Comparison of ENCODE assay signal across 1 cellular context in the genomic region with DNA sequence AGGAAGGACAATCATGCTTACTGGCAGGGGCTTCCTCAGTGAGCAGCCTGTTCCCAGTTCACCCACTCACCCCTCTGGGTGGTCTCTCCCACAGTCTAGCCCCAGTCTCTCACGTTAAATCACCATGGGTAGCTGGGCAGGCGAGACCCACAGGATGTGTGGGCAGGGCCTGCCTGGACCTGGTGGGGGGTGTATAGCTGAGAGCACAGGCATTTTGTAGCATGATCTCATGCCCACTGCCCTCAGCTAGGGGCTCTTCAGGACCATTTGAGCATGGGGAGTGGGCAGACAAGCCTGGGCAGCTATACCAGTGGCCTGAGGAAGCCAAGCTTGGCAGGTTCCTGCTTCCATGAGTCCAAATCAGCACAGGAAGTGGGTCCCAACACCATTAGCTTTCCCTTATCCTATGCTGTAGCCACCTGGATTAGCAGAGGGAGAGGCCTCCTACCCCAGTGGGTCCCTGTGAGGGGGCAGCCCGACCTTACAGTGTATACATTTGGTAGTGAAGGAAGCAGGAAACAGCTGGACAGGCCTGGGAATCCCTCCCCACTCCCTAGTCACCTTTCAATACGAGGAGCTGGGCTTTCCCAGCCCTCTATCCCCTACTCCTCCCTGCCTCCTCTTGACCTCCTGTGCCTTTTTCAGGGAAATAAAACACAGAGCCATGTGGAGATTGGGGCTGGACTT.
TF ChIP-seq lines count a peak whose summit lies in the region.

No MANE protein-coding gene starts in this region.

TF ChIP-seq in H1, 55 proteins besides CTCF, POLR2A, EP300 and RAD21:
- TF ChIP-seq HDAC2 (IDR thresholded peaks at IDR 0.05; ENCODE audit: borderline replicate concordance in 1 of 2, low read depth in 2 of 2, low read length in 2 of 2), result no peak
- no peak for TF ChIP-seq CHD1 (IDR thresholded peaks at IDR 0.05; ENCODE audit: low read depth, low read length)
- TF ChIP-seq POU5F1 (IDR thresholded peaks at IDR 0.05; ENCODE audit: low read depth, low read length), result no peak
- no peak for TF ChIP-seq HDAC6 (IDR thresholded peaks at IDR 0.05; ENCODE audit: low read depth, low read length)
- TF ChIP-seq, protein P1, sequence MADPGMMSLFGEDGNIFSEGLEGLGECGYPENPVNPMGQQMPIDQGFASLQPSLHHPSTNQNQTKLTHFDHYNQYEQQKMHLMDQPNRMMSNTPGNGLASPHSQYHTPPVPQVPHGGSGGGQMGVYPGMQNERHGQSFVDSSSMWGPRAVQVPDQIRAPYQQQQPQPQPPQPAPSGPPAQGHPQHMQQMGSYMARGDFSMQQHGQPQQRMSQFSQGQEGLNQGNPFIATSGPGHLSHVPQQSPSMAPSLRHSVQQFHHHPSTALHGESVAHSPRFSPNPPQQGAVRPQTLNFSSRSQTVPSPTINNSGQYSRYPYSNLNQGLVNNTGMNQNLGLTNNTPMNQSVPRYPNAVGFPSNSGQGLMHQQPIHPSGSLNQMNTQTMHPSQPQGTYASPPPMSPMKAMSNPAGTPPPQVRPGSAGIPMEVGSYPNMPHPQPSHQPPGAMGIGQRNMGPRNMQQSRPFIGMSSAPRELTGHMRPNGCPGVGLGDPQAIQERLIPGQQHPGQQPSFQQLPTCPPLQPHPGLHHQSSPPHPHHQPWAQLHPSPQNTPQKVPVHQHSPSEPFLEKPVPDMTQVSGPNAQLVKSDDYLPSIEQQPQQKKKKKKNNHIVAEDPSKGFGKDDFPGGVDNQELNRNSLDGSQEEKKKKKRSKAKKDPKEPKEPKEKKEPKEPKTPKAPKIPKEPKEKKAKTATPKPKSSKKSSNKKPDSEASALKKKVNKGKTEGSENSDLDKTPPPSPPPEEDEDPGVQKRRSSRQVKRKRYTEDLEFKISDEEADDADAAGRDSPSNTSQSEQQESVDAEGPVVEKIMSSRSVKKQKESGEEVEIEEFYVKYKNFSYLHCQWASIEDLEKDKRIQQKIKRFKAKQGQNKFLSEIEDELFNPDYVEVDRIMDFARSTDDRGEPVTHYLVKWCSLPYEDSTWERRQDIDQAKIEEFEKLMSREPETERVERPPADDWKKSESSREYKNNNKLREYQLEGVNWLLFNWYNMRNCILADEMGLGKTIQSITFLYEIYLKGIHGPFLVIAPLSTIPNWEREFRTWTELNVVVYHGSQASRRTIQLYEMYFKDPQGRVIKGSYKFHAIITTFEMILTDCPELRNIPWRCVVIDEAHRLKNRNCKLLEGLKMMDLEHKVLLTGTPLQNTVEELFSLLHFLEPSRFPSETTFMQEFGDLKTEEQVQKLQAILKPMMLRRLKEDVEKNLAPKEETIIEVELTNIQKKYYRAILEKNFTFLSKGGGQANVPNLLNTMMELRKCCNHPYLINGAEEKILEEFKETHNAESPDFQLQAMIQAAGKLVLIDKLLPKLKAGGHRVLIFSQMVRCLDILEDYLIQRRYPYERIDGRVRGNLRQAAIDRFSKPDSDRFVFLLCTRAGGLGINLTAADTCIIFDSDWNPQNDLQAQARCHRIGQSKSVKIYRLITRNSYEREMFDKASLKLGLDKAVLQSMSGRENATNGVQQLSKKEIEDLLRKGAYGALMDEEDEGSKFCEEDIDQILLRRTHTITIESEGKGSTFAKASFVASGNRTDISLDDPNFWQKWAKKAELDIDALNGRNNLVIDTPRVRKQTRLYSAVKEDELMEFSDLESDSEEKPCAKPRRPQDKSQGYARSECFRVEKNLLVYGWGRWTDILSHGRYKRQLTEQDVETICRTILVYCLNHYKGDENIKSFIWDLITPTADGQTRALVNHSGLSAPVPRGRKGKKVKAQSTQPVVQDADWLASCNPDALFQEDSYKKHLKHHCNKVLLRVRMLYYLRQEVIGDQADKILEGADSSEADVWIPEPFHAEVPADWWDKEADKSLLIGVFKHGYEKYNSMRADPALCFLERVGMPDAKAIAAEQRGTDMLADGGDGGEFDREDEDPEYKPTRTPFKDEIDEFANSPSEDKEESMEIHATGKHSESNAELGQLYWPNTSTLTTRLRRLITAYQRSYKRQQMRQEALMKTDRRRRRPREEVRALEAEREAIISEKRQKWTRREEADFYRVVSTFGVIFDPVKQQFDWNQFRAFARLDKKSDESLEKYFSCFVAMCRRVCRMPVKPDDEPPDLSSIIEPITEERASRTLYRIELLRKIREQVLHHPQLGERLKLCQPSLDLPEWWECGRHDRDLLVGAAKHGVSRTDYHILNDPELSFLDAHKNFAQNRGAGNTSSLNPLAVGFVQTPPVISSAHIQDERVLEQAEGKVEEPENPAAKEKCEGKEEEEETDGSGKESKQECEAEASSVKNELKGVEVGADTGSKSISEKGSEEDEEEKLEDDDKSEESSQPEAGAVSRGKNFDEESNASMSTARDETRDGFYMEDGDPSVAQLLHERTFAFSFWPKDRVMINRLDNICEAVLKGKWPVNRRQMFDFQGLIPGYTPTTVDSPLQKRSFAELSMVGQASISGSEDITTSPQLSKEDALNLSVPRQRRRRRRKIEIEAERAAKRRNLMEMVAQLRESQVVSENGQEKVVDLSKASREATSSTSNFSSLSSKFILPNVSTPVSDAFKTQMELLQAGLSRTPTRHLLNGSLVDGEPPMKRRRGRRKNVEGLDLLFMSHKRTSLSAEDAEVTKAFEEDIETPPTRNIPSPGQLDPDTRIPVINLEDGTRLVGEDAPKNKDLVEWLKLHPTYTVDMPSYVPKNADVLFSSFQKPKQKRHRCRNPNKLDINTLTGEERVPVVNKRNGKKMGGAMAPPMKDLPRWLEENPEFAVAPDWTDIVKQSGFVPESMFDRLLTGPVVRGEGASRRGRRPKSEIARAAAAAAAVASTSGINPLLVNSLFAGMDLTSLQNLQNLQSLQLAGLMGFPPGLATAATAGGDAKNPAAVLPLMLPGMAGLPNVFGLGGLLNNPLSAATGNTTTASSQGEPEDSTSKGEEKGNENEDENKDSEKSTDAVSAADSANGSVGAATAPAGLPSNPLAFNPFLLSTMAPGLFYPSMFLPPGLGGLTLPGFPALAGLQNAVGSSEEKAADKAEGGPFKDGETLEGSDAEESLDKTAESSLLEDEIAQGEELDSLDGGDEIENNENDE (IDR thresholded peaks at IDR 0.05; ENCODE audit: insufficient replicate concordance, low read length), result no peak
- TF ChIP-seq, protein P2, sequence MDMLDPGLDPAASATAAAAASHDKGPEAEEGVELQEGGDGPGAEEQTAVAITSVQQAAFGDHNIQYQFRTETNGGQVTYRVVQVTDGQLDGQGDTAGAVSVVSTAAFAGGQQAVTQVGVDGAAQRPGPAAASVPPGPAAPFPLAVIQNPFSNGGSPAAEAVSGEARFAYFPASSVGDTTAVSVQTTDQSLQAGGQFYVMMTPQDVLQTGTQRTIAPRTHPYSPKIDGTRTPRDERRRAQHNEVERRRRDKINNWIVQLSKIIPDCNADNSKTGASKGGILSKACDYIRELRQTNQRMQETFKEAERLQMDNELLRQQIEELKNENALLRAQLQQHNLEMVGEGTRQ (IDR thresholded peaks at IDR 0.05; ENCODE audit: low read length), result no peak
- TF ChIP-seq TEAD4 (IDR thresholded peaks at IDR 0.05; ENCODE audit: low read depth, low read length), result no peak
- TF ChIP-seq SIRT6 (IDR thresholded peaks at IDR 0.05; ENCODE audit: low read length), result no peak
- no peak for TF ChIP-seq SRF (IDR thresholded peaks at IDR 0.05; ENCODE audit: low read depth, low read length)
- TF ChIP-seq KDM5A (IDR thresholded peaks at IDR 0.05; ENCODE audit: low read length), result no peak
- no peak for TF ChIP-seq YY1 (IDR thresholded peaks at IDR 0.05; ENCODE audit: low read depth, low read length)
- no peak for TF ChIP-seq GTF2F1 (IDR thresholded peaks at IDR 0.05; ENCODE audit: borderline replicate concordance, low read depth, low read length)
- no peak for TF ChIP-seq MAFK (IDR thresholded peaks at IDR 0.05; ENCODE audit: low read depth, low read length)
- TF ChIP-seq CTBP2 (IDR thresholded peaks at IDR 0.05; ENCODE audit: borderline replicate concordance, insufficient read depth, insufficient read length, low read length), result no peak
- no peak for TF ChIP-seq CEBPB (IDR thresholded peaks at IDR 0.05; ENCODE audit: low read depth, low read length)
- no peak for TF ChIP-seq CHD2 (IDR thresholded peaks at IDR 0.05; ENCODE audit: low read length)
- no peak for TF ChIP-seq JUND (IDR thresholded peaks at IDR 0.05; ENCODE audit: low read length)
